Comparison of ENCODE assay signal across 8 cellular contexts in genomic region chr10:34798654-34799053, GRCh38.
"Had no signal": no experiment of that assay in that cellular context is flagged by ENCODE, and none has a peak within 500 bp of the region (broad histone marks: within the 10 kb centered on the region; RNA-seq: fewer than 3 reads in every experiment).

No MANE protein-coding gene starts in this region.

- ATAC-seq: GM12878 had no signal

- FAIRE-seq: G401.6, GM12878, GM12891, GM12892, GM18507, GM19239 had no signal

- DNase-seq: GDM1, GF-D8 had no signal

- H3K4me3 ChIP-seq: GM12878 had no signal
